7 cellular contexts compared by ENCODE assay signal in genomic region chr1:242017580-242018233, GRCh38.
DNase-seq lines count a peak whose midpoint lies in the region; ATAC-seq, FAIRE-seq and TF ChIP-seq lines count a peak whose summit lies in the region.

No MANE protein-coding gene starts in this region.

- H3K4me3 ChIP-seq in astrocyte of the spinal cord (ENCODE audit: low read depth, low read length) = no peak overlapping the region

- ATAC-seq in GM21390 (IDR thresholded peaks at IDR 0.05; ENCODE audit: unreplicated experiment) = peak; percentile 84

- in situ Hi-C loops in astrocyte of the spinal cord (cut with HindIII; ENCODE audit: low sequenced_read_pairs) = no loop called here

- DNase-seq in HuH-7 (ENCODE audit: low spot score) (peak; percentile 57), RCC 7860 (ENCODE audit: low spot score) (peak; percentile 52), astrocyte of the spinal cord (ENCODE audit: low read depth, low spot score) (peak; percentile 32), islet precursor cell (peak; percentile 59)
- peak; percentile 9 to 17 (median 17) for DNase-seq in stimulated activated CD4-positive, alpha-beta T cell treated with anti-CD3 and anti-CD28 coated beads, TNF-alpha, amount 100 ng/mL, for 48 hours (ENCODE audit: low read depth in 3 of 3)

- TF ChIP-seq CTCF in astrocyte of the spinal cord (IDR thresholded peaks at IDR 0.05; ENCODE audit: low read depth, low read length) = peak; percentile 75

- FAIRE-seq in G401.6 (lab: Jason Lieb, UNC) (peak; percentile 70), RCC 7860 (lab: Jason Lieb, UNC) (peak; percentile 75)
